8 cellular contexts compared by ENCODE assay signal in the genomic region with DNA sequence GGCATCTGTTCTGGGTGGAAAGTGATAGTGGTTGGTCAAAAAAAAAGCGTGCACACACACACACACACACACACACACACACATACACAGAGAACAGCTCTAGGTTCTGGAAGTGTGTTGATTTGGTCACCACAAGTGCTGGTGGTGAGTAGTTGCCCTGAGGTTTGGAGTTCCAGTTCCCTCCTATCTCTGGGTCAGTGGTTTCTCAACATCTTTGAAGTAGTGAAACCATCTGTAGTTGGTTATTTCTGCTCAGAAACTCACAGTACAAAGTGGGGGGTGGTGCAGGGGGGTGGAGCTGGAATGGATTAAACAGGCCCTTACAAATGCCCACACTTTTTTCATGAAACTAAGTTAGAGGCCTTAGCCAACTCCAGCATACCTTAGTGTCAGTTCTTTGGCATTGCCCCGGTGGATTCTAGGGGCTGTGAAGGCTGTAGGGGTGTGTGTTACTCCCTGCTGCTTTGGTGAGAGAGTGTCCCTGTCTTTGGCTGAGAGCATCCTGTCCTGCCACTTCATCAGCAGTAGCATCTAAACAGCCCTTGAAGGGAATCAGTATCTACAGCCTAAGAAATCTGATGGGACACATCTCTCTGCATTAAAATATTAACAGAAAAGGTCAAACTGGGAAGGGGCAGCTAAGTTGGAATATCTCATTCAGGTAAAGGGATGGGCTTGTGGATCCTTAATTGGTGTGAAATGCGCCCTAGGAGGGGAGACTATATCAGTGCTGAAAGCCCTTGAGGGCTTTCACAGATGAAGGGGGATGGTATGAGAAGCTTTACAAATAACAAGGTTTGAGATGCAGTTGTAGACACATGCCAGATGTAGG. TPM values are rescaled to one million over a fixed set of nuclear protein-coding genes. Genes with fewer than 3 reads are reported as not detected.
DNase-seq lines count a peak whose midpoint lies in the region; ATAC-seq and TF ChIP-seq lines count a peak whose summit lies in the region.

No MANE protein-coding gene starts in this region.

- H3K4me1 Mint-ChIP-seq in activated T-helper 2 cell treated with anti-CD3 and anti-CD28 coated beads, Interferon-gamma antibody, Interleukin-2, Interleukin-4, amounts not matched to agents 10 μg/mL and 5 μg/mL and 100 μg/mL, durations not matched to agents 14 hours and 24 hours and 36 hours (ENCODE audit: low read depth) = peaks cover 94% of the 10 kb centered on the region

- H3K9me3 ChIP-seq in lung (ENCODE audit: control insufficient read depth in 2 of 2, insufficient read depth in 1 of 2, low read length in 1 of 2) (no peaks in the 10 kb centered on the region), SJCRH30 (replicated peaks) (no peaks in the 10 kb centered on the region)

- 64 to 68% methylated on average over 3 of the region's 3 CpGs for WGBS in lung, 2 donors

- H3K27me3 Mint-ChIP-seq in activated T-helper 2 cell treated with anti-CD3 and anti-CD28 coated beads, Interferon-gamma antibody, Interleukin-2, Interleukin-4, amounts not matched to agents 10 μg/mL and 5 μg/mL and 100 μg/mL, durations not matched to agents 14 hours and 24 hours and 36 hours (ENCODE audit: low read depth) = no peaks in the 10 kb centered on the region

- H3K27me3 ChIP-seq in lung (ENCODE audit: control insufficient read depth, insufficient read depth) = no peaks in the 10 kb centered on the region
- H3K27me3 ChIP-seq in dorsolateral prefrontal cortex = no peaks in the 10 kb centered on the region
- no peaks in the 10 kb centered on the region for H3K27me3 ChIP-seq in SJCRH30

- H3K27ac ChIP-seq in lung (ENCODE audit: low read depth in 1 of 2, low read length in 1 of 2) (peak overlapping the region in 1 of 2 donors; percentile 54), dorsolateral prefrontal cortex (peak overlapping the region in 9 of 59 donors; percentile 3 to 58 (median 39)), SJCRH30 (no peak overlapping the region)

- H3K4me1 ChIP-seq in lung (ENCODE audit: control insufficient read depth in 2 of 2, insufficient read depth in 2 of 2, low read length in 2 of 2) (peaks cover 27 to 46% of the 10 kb centered on the region in 2 donors), SJCRH30 (peaks cover 35% of the 10 kb centered on the region)

- peak overlapping the region; percentile 24 for H3K4me3 Mint-ChIP-seq in activated T-helper 2 cell treated with anti-CD3 and anti-CD28 coated beads, Interferon-gamma antibody, Interleukin-2, Interleukin-4, amounts not matched to agents 10 μg/mL and 5 μg/mL and 100 μg/mL, durations not matched to agents 14 hours and 24 hours and 36 hours (ENCODE audit: low read depth)

- H3K36me3 ChIP-seq in lung (ENCODE audit: control insufficient read depth in 2 of 2, insufficient read depth in 2 of 2, low read length in 2 of 2) (no peaks in the 10 kb centered on the region), SJCRH30 (peaks cover 4% of the 10 kb centered on the region)

- peak; percentile 63 for DNase-seq in Daoy (ENCODE audit: low read depth)
- peak; percentile 44 for DNase-seq in activated T-helper 2 cell treated with anti-CD3 and anti-CD28 coated beads, Interferon-gamma antibody, Interleukin-2, Interleukin-4, amounts not matched to agents 10 μg/mL and 5 μg/mL and 100 μg/mL, durations not matched to agents 14 hours and 24 hours and 36 hours (ENCODE audit: low spot score)
- no peak for DNase-seq in lung (ENCODE audit: low spot score)
- no peak for DNase-seq in dorsolateral prefrontal cortex
- DNase-seq in SJCRH30 = no peak
- DNase-seq in NCI-H1417 treated with DMSO at 0.1 percent for 48 hours (lab: John Stamatoyannopoulos, UW) = no peak

- peak overlapping the region; percentile 74 for H3K27ac Mint-ChIP-seq in activated T-helper 2 cell treated with anti-CD3 and anti-CD28 coated beads, Interferon-gamma antibody, Interleukin-2, Interleukin-4, amounts not matched to agents 10 μg/mL and 5 μg/mL and 100 μg/mL, durations not matched to agents 14 hours and 24 hours and 36 hours

- TF ChIP-seq CTCF in lung (IDR thresholded peaks at IDR 0.05; ENCODE audit: control extremely low read depth, extremely low read depth) = no peak
- TF ChIP-seq CTCF in dorsolateral prefrontal cortex (IDR thresholded peaks at IDR 0.05 in 54 of 56, conservative IDR thresholded peaks at IDR 0.05 in 2 of 56; ENCODE audit: low read depth in 1 of 56, partially characterized antibody in 56 of 56) = no peak

- ATAC-seq in GM19455 (IDR thresholded peaks at IDR 0.05; ENCODE audit: unreplicated experiment) (peak; percentile 45), HG03520 (IDR thresholded peaks at IDR 0.05; ENCODE audit: unreplicated experiment) (peak; percentile 48), lung (ENCODE audit: insufficient read depth, low FRiP score) (peak; percentile 29)

- H3K9me3 Mint-ChIP-seq in activated T-helper 2 cell treated with anti-CD3 and anti-CD28 coated beads, Interferon-gamma antibody, Interleukin-2, Interleukin-4, amounts not matched to agents 10 μg/mL and 5 μg/mL and 100 μg/mL, durations not matched to agents 14 hours and 24 hours and 36 hours = no peaks in the 10 kb centered on the region

- H3K4me3 ChIP-seq in lung (no peak overlapping the region), dorsolateral prefrontal cortex (no peak overlapping the region), SJCRH30 (no peak overlapping the region)

- peaks cover 39% of the 10 kb centered on the region for H3K36me3 Mint-ChIP-seq in activated T-helper 2 cell treated with anti-CD3 and anti-CD28 coated beads, Interferon-gamma antibody, Interleukin-2, Interleukin-4, amounts not matched to agents 10 μg/mL and 5 μg/mL and 100 μg/mL, durations not matched to agents 14 hours and 24 hours and 36 hours (ENCODE audit: low read depth)

- intact Hi-C loops in activated T-helper 2 cell treated with anti-CD3 and anti-CD28 coated beads, Interferon-gamma antibody, Interleukin-2, Interleukin-4, amounts not matched to agents 10 μg/mL and 5 μg/mL and 100 μg/mL, durations not matched to agents 14 hours and 24 hours and 36 hours (cut with micrococcal nuclease) = loop anchor here (1.0 to 5.0 kb wide), 6 partner anchors 15 to 155 kb away; no protein-coding TSS in a partner anchor
- intact Hi-C loops in dorsolateral prefrontal cortex (cut with DNase I) = loop anchor here in 1 of 2 donors (5.0 kb wide), 1 partner anchor 64 kb away; no protein-coding TSS in a partner anchor

RNA-seq across cellular contexts. Expression of gene SMAD3, which starts 20.6 kb away (rescaled TPM):
- 44.1 and 48.1 TPM in 2 replicates for total RNA-seq in Daoy (2014; rRNA removed; shearing (Covaris generic))
- 25.2 and 28.1 TPM in 2 replicates for total RNA-seq in activated T-helper 2 cell treated with anti-CD3 and anti-CD28 coated beads, Interferon-gamma antibody, Interleukin-2, Interleukin-4, amounts not matched to agents 10 μg/mL and 5 μg/mL and 100 μg/mL, durations not matched to agents 14 hours and 24 hours and 36 hours
- 10 to 100 TPM; 32.8 to 41.6 TPM for total RNA-seq in lung
- polyA plus RNA-seq in lung = 10 to 100 TPM; 10.9 to 14.1 TPM
- total RNA-seq in dorsolateral prefrontal cortex = 10 to 100 TPM; 14.8 to 63.4 (median 37.5) TPM
- total RNA-seq in SJCRH30 (2014; rRNA removed; shearing (Covaris generic)) = 22.8 and 23.0 TPM in 2 replicates

Comparison
In these comparisons a context has a peak if more than half of its experiments do, and no peak if none do; other contexts are left out.
1. DNase-seq: peak in Daoy (single experiment) and activated T-helper 2 cell treated with anti-CD3 and anti-CD28 coated beads, Interferon-gamma antibody, Interleukin-2, Interleukin-4, amounts not matched to agents 10 μg/mL and 5 μg/mL and 100 μg/mL, durations not matched to agents 14 hours and 24 hours and 36 hours (single experiment); none in lung (single experiment), dorsolateral prefrontal cortex (0 of 10), SJCRH30 (0 of 2) and NCI-H1417 treated with DMSO at 0.1 percent for 48 hours (single experiment).
2. Peak in every context shown above with its lines, with median percentiles within 50 percentile points of each other: ATAC-seq.